Comparison of ENCODE assay signal across 19 cellular contexts in genomic region chr16:56457927-56458470, GRCh38. TPM values are rescaled to one million over a fixed set of nuclear protein-coding genes. Genes with fewer than 3 reads are reported as not detected.
DNase-seq lines count a peak whose midpoint lies in the region; ATAC-seq, FAIRE-seq and TF ChIP-seq lines count a peak whose summit lies in the region.
"Had no signal": no experiment of that assay in that cellular context is flagged by ENCODE, and none has a peak within 500 bp of the region (broad histone marks: within the 10 kb centered on the region; RNA-seq: fewer than 3 reads in every experiment).

No MANE protein-coding gene starts in this region.

- H3K27me3 Mint-ChIP-seq in Calu3 (ENCODE audit: unreplicated experiment): no peaks in the 10 kb centered on the region
- H3K27me3 Mint-ChIP-seq: CD4-positive, alpha-beta memory T cell had no signal

- H3K36me3 Mint-ChIP-seq in Calu3 (ENCODE audit: insufficient read depth, unreplicated experiment): peaks cover 38% of the 10 kb centered on the region

- TF ChIP-seq EP300 in HepG2 (IDR thresholded peaks at IDR 0.05; ENCODE audit: low read depth in 2 of 2, low read length in 2 of 2): no peak
- TF ChIP-seq EP300 in HepG2 (CRISPR knock-in tag; IDR thresholded peaks at IDR 0.05; ENCODE audit: borderline replicate concordance): no peak

- no peak for FAIRE-seq in HepG2 (lab: Jason Lieb, UNC)
- FAIRE-seq: A549, D721Med, G401.6, GM12891, GM19239, HTR-8/SVneo had no signal

- WGBS in smooth muscle cell (ENCODE audit: low lambda C conversion rate): 97% methylated on average over 6 of the region's 6 CpGs
- 96% methylated on average over 6 of the region's 6 CpGs for WGBS in HepG2 (ENCODE audit: low lambda C conversion rate)

- TF ChIP-seq POLR2A in HepG2 (IDR thresholded peaks at IDR 0.05; ENCODE audit: insufficient read depth in 1 of 2, low read depth in 2 of 2, low read length in 2 of 2): no peak

- H3K4me3 Mint-ChIP-seq in Calu3 (ENCODE audit: low read depth, unreplicated experiment): no peak overlapping the region
- H3K4me3 Mint-ChIP-seq: CD4-positive, alpha-beta memory T cell had no signal

- H3K4me3 ChIP-seq in HAP-1 (no peak overlapping the region), epithelial cell of esophagus (ENCODE audit: low read length) (no peak overlapping the region), smooth muscle cell (no peak overlapping the region), HepG2 (replicated peaks in 1 of 3; ENCODE audit: insufficient read depth in 1 of 3, low read depth in 2 of 3, low read length in 3 of 3) (no peak overlapping the region)
- H3K4me3 ChIP-seq: A549 had no signal

- H3K27ac ChIP-seq in smooth muscle cell (ENCODE audit: low read depth) (peak overlapping the region; percentile 26), HepG2 (ENCODE audit: extremely low read length, insufficient read depth, low read length) (no peak overlapping the region)
- H3K27ac ChIP-seq: A549, C4-2B had no signal

- no peak overlapping the region for H3K4me2 ChIP-seq in smooth muscle cell
- no peak overlapping the region for H3K4me2 ChIP-seq in HepG2 (ENCODE audit: low read depth, low read length)
- H3K4me2 ChIP-seq: A549 had no signal

- H3K36me3 ChIP-seq in HAP-1 (replicated peaks): peaks cover 61% of the 10 kb centered on the region
- peaks cover 42% of the 10 kb centered on the region for H3K36me3 ChIP-seq in smooth muscle cell (ENCODE audit: low read depth)
- peaks cover 18 to 88% of the 10 kb centered on the region in 2 experiments for H3K36me3 ChIP-seq in HepG2 (replicated peaks in 1 of 2; ENCODE audit: control insufficient read depth in 1 of 2, insufficient read depth in 2 of 2, low read length in 2 of 2)

- H3K9me3 ChIP-seq in HAP-1 (no peaks in the 10 kb centered on the region; the same call in 1 of the 2 replicates), smooth muscle cell (replicated peaks; ENCODE audit: low read depth) (no peaks in the 10 kb centered on the region), HepG2 (ENCODE audit: low read length) (no peaks in the 10 kb centered on the region)
- H3K9me3 ChIP-seq: A549, BE2C had no signal

- no peak for TF ChIP-seq RAD21 in HepG2 (CRISPR knock-in tag; IDR thresholded peaks at IDR 0.05)

- ATAC-seq in HepG2 (no peak), GM19328 (IDR thresholded peaks at IDR 0.05; ENCODE audit: unreplicated experiment) (no peak)
- ATAC-seq: A549, HCT116 had no signal

- peaks cover 17% of the 10 kb centered on the region for H3K79me2 ChIP-seq in smooth muscle cell (ENCODE audit: low read depth)
- peaks cover 9% of the 10 kb centered on the region for H3K79me2 ChIP-seq in HepG2 (ENCODE audit: insufficient read depth, low read length)

- H3K27ac Mint-ChIP-seq in Calu3 (ENCODE audit: unreplicated experiment): peak overlapping the region; percentile 38

- H2AFZ ChIP-seq in smooth muscle cell (ENCODE audit: low read depth): no peak overlapping the region
- H2AFZ ChIP-seq in HepG2 (ENCODE audit: low read length): no peak overlapping the region

- H3K9ac ChIP-seq in smooth muscle cell (ENCODE audit: low read depth) (no peak overlapping the region), HepG2 (ENCODE audit: insufficient read depth, low read depth, low read length) (no peak overlapping the region)

- peaks cover 25% of the 10 kb centered on the region for H4K20me1 ChIP-seq in smooth muscle cell (ENCODE audit: low read depth)
- no peaks in the 10 kb centered on the region for H4K20me1 ChIP-seq in HepG2 (ENCODE audit: insufficient read depth, low read length)

- H3K9me3 Mint-ChIP-seq in Calu3 (ENCODE audit: low read depth, unreplicated experiment): no peaks in the 10 kb centered on the region
- H3K9me3 Mint-ChIP-seq: CD4-positive, alpha-beta memory T cell had no signal

- BruUV-seq in Calu3 (replicated peaks; lab: Mats Ljungman, UMichigan): no TSS peak
- no TSS peak for BruUV-seq in HepG2 (replicated peaks; lab: Mats Ljungman, UMichigan)

- H3K27me3 ChIP-seq in HAP-1 (ENCODE audit: low read depth) (no peaks in the 10 kb centered on the region; the same call in 1 of the 2 replicates), smooth muscle cell (ENCODE audit: low read depth) (no peaks in the 10 kb centered on the region), HepG2 (ENCODE audit: control insufficient read depth in 1 of 2, insufficient read depth in 2 of 2, low read length in 2 of 2) (no peaks in the 10 kb centered on the region)
- H3K27me3 ChIP-seq: BE2C had no signal

- DNase-seq in Calu3: no peak
- peak; percentile 84 to 99 for DNase-seq in HAP-1 (ENCODE audit: low spot score in 2 of 2)
- DNase-seq in epithelial cell of esophagus (ENCODE audit: low read depth): peak; percentile 24
- no peak for DNase-seq in smooth muscle cell (lab: John Stamatoyannopoulos, UW; ENCODE audit: unreplicated experiment)
- no peak for DNase-seq in HepG2 (ENCODE audit: low spot score)
- DNase-seq: BE2C; CD4-positive, alpha-beta memory T cell; DMS153; DMS79 treated with DMSO at 0.1 percent for 48 hours; EL had no signal

- POLR2A ChIA-PET in HepG2 (lab: Yijun Ruan, JAX): no interaction called here

- no peaks in the 10 kb centered on the region for H3K4me1 Mint-ChIP-seq in Calu3 (ENCODE audit: low read depth, unreplicated experiment)

- CTCF ChIA-PET in Calu3 (lab: Charles Lee): no interaction called here
- CTCF ChIA-PET in HepG2 (lab: Yijun Ruan, JAX; ENCODE audit: low intra/inter-chr PET ratio, low total read pairs): no interaction called here

- intact Hi-C loops in Calu3 (cut with micrococcal nuclease; ENCODE audit: unreplicated experiment): no loop called here
- intact Hi-C loops in HepG2 (cut with micrococcal nuclease; ENCODE audit: unreplicated experiment): no loop called here

- H3F3A ChIP-seq in smooth muscle cell (ENCODE audit: low read depth): peaks cover 3% of the 10 kb centered on the region

- no peak for TF ChIP-seq CTCF in Calu3 (IDR thresholded peaks at IDR 0.05; ENCODE audit: unreplicated experiment)
- TF ChIP-seq CTCF in epithelial cell of esophagus (IDR thresholded peaks at IDR 0.05; ENCODE audit: insufficient read depth, low read depth, low read length, missing control alignments): no peak
- TF ChIP-seq CTCF in smooth muscle cell (IDR thresholded peaks at IDR 0.05; ENCODE audit: borderline replicate concordance, insufficient read depth, poor library complexity, severe bottlenecking): no peak
- no peak for TF ChIP-seq CTCF in HepG2 (CRISPR knock-in tag; IDR thresholded peaks at IDR 0.05)

- in situ Hi-C loops in HAP-1 (cut with MboI; ENCODE audit: low sequenced_read_pairs): no loop called here
- in situ Hi-C loops in HepG2 (cut with HindIII; ENCODE audit: extremely low pct_ligation_motif_present, low pct_unique_long_range_greater_than_20kb): no loop called here

- H3K4me1 ChIP-seq in HAP-1: peaks cover 33% of the 10 kb centered on the region
- peaks cover 5% of the 10 kb centered on the region for H3K4me1 ChIP-seq in smooth muscle cell (ENCODE audit: low read depth)
- H3K4me1 ChIP-seq in HepG2 (ENCODE audit: insufficient read depth, low read length): peaks cover 8% of the 10 kb centered on the region
- H3K4me1 ChIP-seq: BE2C had no signal

RNA-seq across cellular contexts. Expression of gene OGFOD1, which starts 6.6 kb away (rescaled TPM):
- total RNA-seq in Calu3 (2022): 59.6 and 60.6 TPM in 2 replicates
- total RNA-seq in smooth muscle cell: 56.7 and 107 TPM in 2 replicates
- polyA plus RNA-seq in smooth muscle cell: 55.8 and 68.7 TPM in 2 replicates
- total RNA-seq in HepG2 (2016; rRNA removed; fragmentation: Illumina TruSeq; extraction: Trizol): 81.3 and 160 TPM in 2 replicates
- 6.6 and 8.4 TPM in 2 replicates for total RNA-seq in HepG2 (2016; cell fraction: cytosol; rRNA removed; fragmentation: Illumina TruSeq; extraction: Trizol; ENCODE audit: low read depth)
- total RNA-seq in HepG2 (2016; cell fraction: insoluble cytoplasmic fraction; rRNA removed; fragmentation: Illumina TruSeq; extraction: Trizol): 86.8 and 157 TPM in 2 replicates
- 20.3 and 27.2 TPM in 2 replicates for total RNA-seq in HepG2 (2016; cell fraction: membrane; rRNA removed; fragmentation: Illumina TruSeq; extraction: Trizol)
- 53.7 and 58.7 TPM in 2 replicates for total RNA-seq in HepG2 (2016; cell fraction: nucleus; rRNA removed; fragmentation: Illumina TruSeq; extraction: Trizol)
- polyA plus RNA-seq in HepG2 (2011; rRNA removed): 31.1 and 35.2 TPM in 2 replicates
- 20.7 and 32.8 TPM in 2 replicates for polyA plus RNA-seq in HepG2 (2011; cell fraction: cytosol; rRNA removed)
- 11.1 and 14.6 TPM in 2 replicates for polyA plus RNA-seq in HepG2 (2011; cell fraction: nucleus; rRNA removed)
- 44.7 and 68.7 TPM in 2 replicates for polyA plus RNA-seq in HepG2 (2012)
- polyA plus RNA-seq in HepG2 (2016; cell fraction: cytosol; fragmentation: Illumina TruSeq; extraction: Trizol; ENCODE audit: low read depth): 6.1 and 7.5 TPM in 2 replicates
- 139 and 141 TPM in 2 replicates for polyA plus RNA-seq in HepG2 (2016; cell fraction: insoluble cytoplasmic fraction; fragmentation: Illumina TruSeq; extraction: Trizol; ENCODE audit: low read depth)
- 14.8 and 18.5 TPM in 2 replicates for polyA plus RNA-seq in HepG2 (2016; cell fraction: membrane; fragmentation: Illumina TruSeq; extraction: Trizol; ENCODE audit: low read depth)
- polyA plus RNA-seq in HepG2 (2016; cell fraction: nucleus; fragmentation: Illumina TruSeq; extraction: Trizol; ENCODE audit: insufficient read depth, low read depth): 48.7 and 52.3 TPM in 2 replicates
- polyA minus RNA-seq in HepG2 (2011; rRNA and poly(A)+ RNA removed; ENCODE audit: low replicate concordance): 28.6 and 57.3 TPM in 2 replicates
- 24.4 and 40.4 TPM in 2 replicates for polyA minus RNA-seq in HepG2 (2011; cell fraction: cytosol; rRNA and poly(A)+ RNA removed)
- polyA minus RNA-seq in HepG2 (2011; cell fraction: nucleus; rRNA and poly(A)+ RNA removed): 61.2 and 74.1 TPM in 2 replicates

RNA-seq across cellular contexts. Expression of gene NUDT21, which starts 6.9 kb away (rescaled TPM):
- 234 and 266 TPM in 2 replicates for total RNA-seq in Calu3 (2022)
- 101 and 119 TPM in 2 replicates for total RNA-seq in smooth muscle cell
- polyA plus RNA-seq in smooth muscle cell: 44.4 and 55.5 TPM in 2 replicates
- 210 and 320 TPM in 2 replicates for total RNA-seq in HepG2 (2016; rRNA removed; fragmentation: Illumina TruSeq; extraction: Trizol)
- 59.7 and 74.4 TPM in 2 replicates for total RNA-seq in HepG2 (2016; cell fraction: cytosol; rRNA removed; fragmentation: Illumina TruSeq; extraction: Trizol; ENCODE audit: low read depth)
- 213 and 328 TPM in 2 replicates for total RNA-seq in HepG2 (2016; cell fraction: insoluble cytoplasmic fraction; rRNA removed; fragmentation: Illumina TruSeq; extraction: Trizol)
- total RNA-seq in HepG2 (2016; cell fraction: membrane; rRNA removed; fragmentation: Illumina TruSeq; extraction: Trizol): 88.9 and 94.1 TPM in 2 replicates
- total RNA-seq in HepG2 (2016; cell fraction: nucleus; rRNA removed; fragmentation: Illumina TruSeq; extraction: Trizol): 86.2 and 94.1 TPM in 2 replicates
- polyA plus RNA-seq in HepG2 (2011; rRNA removed): 162 and 177 TPM in 2 replicates
- polyA plus RNA-seq in HepG2 (2011; cell fraction: cytosol; rRNA removed): 66.5 and 107 TPM in 2 replicates
- 51.0 and 61.4 TPM in 2 replicates for polyA plus RNA-seq in HepG2 (2011; cell fraction: nucleus; rRNA removed)
- polyA plus RNA-seq in HepG2 (2012): 136 and 140 TPM in 2 replicates
- 77.0 and 85.0 TPM in 2 replicates for polyA plus RNA-seq in HepG2 (2016; cell fraction: cytosol; fragmentation: Illumina TruSeq; extraction: Trizol; ENCODE audit: low read depth)
- polyA plus RNA-seq in HepG2 (2016; cell fraction: insoluble cytoplasmic fraction; fragmentation: Illumina TruSeq; extraction: Trizol; ENCODE audit: low read depth): 268 and 272 TPM in 2 replicates
- polyA plus RNA-seq in HepG2 (2016; cell fraction: membrane; fragmentation: Illumina TruSeq; extraction: Trizol; ENCODE audit: low read depth): 76.9 and 88.0 TPM in 2 replicates
- 92.2 and 106 TPM in 2 replicates for polyA plus RNA-seq in HepG2 (2016; cell fraction: nucleus; fragmentation: Illumina TruSeq; extraction: Trizol; ENCODE audit: insufficient read depth, low read depth)
- polyA minus RNA-seq in HepG2 (2011; rRNA and poly(A)+ RNA removed; ENCODE audit: low replicate concordance): 103 and 183 TPM in 2 replicates
- 89.5 and 101 TPM in 2 replicates for polyA minus RNA-seq in HepG2 (2011; cell fraction: cytosol; rRNA and poly(A)+ RNA removed)
- 81.6 and 84.1 TPM in 2 replicates for polyA minus RNA-seq in HepG2 (2011; cell fraction: nucleus; rRNA and poly(A)+ RNA removed)

RNA-seq across cellular contexts. Expression of gene AMFR, which starts 32.7 kb away (rescaled TPM):
- 108 and 116 TPM in 2 replicates for total RNA-seq in Calu3 (2022)
- 60.6 and 76.6 TPM in 2 replicates for total RNA-seq in smooth muscle cell
- polyA plus RNA-seq in smooth muscle cell: 45.2 and 49.1 TPM in 2 replicates
- total RNA-seq in HepG2 (2016; rRNA removed; fragmentation: Illumina TruSeq; extraction: Trizol): 80.0 and 108 TPM in 2 replicates
- 55.3 and 57.1 TPM in 2 replicates for total RNA-seq in HepG2 (2016; cell fraction: cytosol; rRNA removed; fragmentation: Illumina TruSeq; extraction: Trizol; ENCODE audit: low read depth)
- total RNA-seq in HepG2 (2016; cell fraction: insoluble cytoplasmic fraction; rRNA removed; fragmentation: Illumina TruSeq; extraction: Trizol): 75.8 and 107 TPM in 2 replicates
- total RNA-seq in HepG2 (2016; cell fraction: membrane; rRNA removed; fragmentation: Illumina TruSeq; extraction: Trizol): 115 and 121 TPM in 2 replicates
- total RNA-seq in HepG2 (2016; cell fraction: nucleus; rRNA removed; fragmentation: Illumina TruSeq; extraction: Trizol): 88.4 and 97.8 TPM in 2 replicates
- 52.9 and 65.3 TPM in 2 replicates for polyA plus RNA-seq in HepG2 (2011; rRNA removed)
- polyA plus RNA-seq in HepG2 (2011; cell fraction: cytosol; rRNA removed): 73.6 and 88.0 TPM in 2 replicates
- polyA plus RNA-seq in HepG2 (2011; cell fraction: nucleus; rRNA removed): 63.5 and 69.1 TPM in 2 replicates
- 68.8 and 77.0 TPM in 2 replicates for polyA plus RNA-seq in HepG2 (2012)
- 27.7 and 29.0 TPM in 2 replicates for polyA plus RNA-seq in HepG2 (2016; cell fraction: cytosol; fragmentation: Illumina TruSeq; extraction: Trizol; ENCODE audit: low read depth)
- polyA plus RNA-seq in HepG2 (2016; cell fraction: insoluble cytoplasmic fraction; fragmentation: Illumina TruSeq; extraction: Trizol; ENCODE audit: low read depth): 47.4 and 56.2 TPM in 2 replicates
- polyA plus RNA-seq in HepG2 (2016; cell fraction: membrane; fragmentation: Illumina TruSeq; extraction: Trizol; ENCODE audit: low read depth): 56.5 and 62.9 TPM in 2 replicates
- 75.6 and 79.3 TPM in 2 replicates for polyA plus RNA-seq in HepG2 (2016; cell fraction: nucleus; fragmentation: Illumina TruSeq; extraction: Trizol; ENCODE audit: insufficient read depth, low read depth)
- polyA minus RNA-seq in HepG2 (2011; rRNA and poly(A)+ RNA removed; ENCODE audit: low replicate concordance): 174 and 688 TPM in 2 replicates
- polyA minus RNA-seq in HepG2 (2011; cell fraction: cytosol; rRNA and poly(A)+ RNA removed): 186 and 219 TPM in 2 replicates
- 164 and 181 TPM in 2 replicates for polyA minus RNA-seq in HepG2 (2011; cell fraction: nucleus; rRNA and poly(A)+ RNA removed)

Comparison
In these comparisons a context has a peak if more than half of its experiments do, and no peak if none do; other contexts are left out.
1. DNase-seq: peak in HAP-1 (2 of 2) and epithelial cell of esophagus (single experiment); none in Calu3 (single experiment), smooth muscle cell (single experiment) and HepG2 (single experiment).